1 cellular context compared by ENCODE assay signal in genomic region chr6:3135668-3136297, GRCh38.
TF ChIP-seq lines count a peak whose summit lies in the region.

No MANE protein-coding gene starts in this region.

TF ChIP-seq in HepG2, 621 proteins besides CTCF, POLR2A, EP300 and RAD21 (continued from another document and continues in another):
- 0 out of 2 replicates have a peak, but pooled peaks have one; percentile 27 for TF ChIP-seq RERE (CRISPR knock-in tag; IDR thresholded peaks at IDR 0.05; ENCODE audit: low read depth)
- peak; percentile 81 for TF ChIP-seq FOXA1 (IDR thresholded peaks at IDR 0.05)
- TF ChIP-seq FOXA1 (CRISPR knock-in tag; IDR thresholded peaks at IDR 0.05) = peak; percentile 77
- peak; percentile 93 for TF ChIP-seq ZNF329 (CRISPR knock-in tag; IDR thresholded peaks at IDR 0.05; ENCODE audit: low read depth)
- TF ChIP-seq RNF219 (CRISPR knock-in tag; IDR thresholded peaks at IDR 0.05) = 0 out of 2 replicates have a peak, but pooled peaks have one; percentile 50
- TF ChIP-seq ZNF33A (CRISPR knock-in tag; IDR thresholded peaks at IDR 0.05; ENCODE audit: borderline replicate concordance) = no peak
- no peak for TF ChIP-seq ZNF646 (CRISPR knock-in tag; IDR thresholded peaks at IDR 0.05)
- no peak for TF ChIP-seq MTF1 (CRISPR knock-in tag; IDR thresholded peaks at IDR 0.05)
- no peak for TF ChIP-seq ZNF232 (CRISPR knock-in tag; IDR thresholded peaks at IDR 0.05; ENCODE audit: borderline replicate concordance)
- no peak for TF ChIP-seq ATM (IDR thresholded peaks at IDR 0.05; ENCODE audit: borderline replicate concordance)
- no peak for TF ChIP-seq PHB2 (IDR thresholded peaks at IDR 0.05; ENCODE audit: partially characterized antibody)
- TF ChIP-seq MTERF4 (CRISPR knock-in tag; IDR thresholded peaks at IDR 0.05) = no peak
- peak; percentile 78; the same call in 1 of the 2 replicates for TF ChIP-seq THRA (CRISPR knock-in tag; IDR thresholded peaks at IDR 0.05; ENCODE audit: borderline replicate concordance)
- TF ChIP-seq ZNF430 (CRISPR knock-in tag; IDR thresholded peaks at IDR 0.05) = no peak
- no peak for TF ChIP-seq RELA (CRISPR knock-in tag; IDR thresholded peaks at IDR 0.05)
- no peak for TF ChIP-seq ZNF841 (CRISPR knock-in tag; IDR thresholded peaks at IDR 0.05; ENCODE audit: borderline replicate concordance)
- 0 out of 2 replicates have a peak, but pooled peaks have one; percentile 62 for TF ChIP-seq ERF (CRISPR knock-in tag; IDR thresholded peaks at IDR 0.05)
- no peak for TF ChIP-seq ZNF766 (CRISPR knock-in tag; IDR thresholded peaks at IDR 0.05; ENCODE audit: borderline replicate concordance)
- TF ChIP-seq HINFP (CRISPR knock-in tag; IDR thresholded peaks at IDR 0.05; ENCODE audit: low read depth) = 0 out of 2 replicates have a peak, but pooled peaks have one; percentile 3
- TF ChIP-seq MIXL1 (CRISPR knock-in tag; IDR thresholded peaks at IDR 0.05) = peak; percentile 64; the same call in 1 of the 2 replicates
- TF ChIP-seq MXD1 (CRISPR knock-in tag; IDR thresholded peaks at IDR 0.05) = no peak
- TF ChIP-seq ZNF574 (CRISPR knock-in tag; IDR thresholded peaks at IDR 0.05) = no peak; the same call in 1 of the 2 replicates
- TF ChIP-seq ZNF567 (CRISPR knock-in tag; IDR thresholded peaks at IDR 0.05; ENCODE audit: borderline replicate concordance) = no peak
- no peak for TF ChIP-seq LBX2 (CRISPR knock-in tag; IDR thresholded peaks at IDR 0.05; ENCODE audit: borderline replicate concordance)
- TF ChIP-seq RARA (CRISPR knock-in tag; IDR thresholded peaks at IDR 0.05) = peak; percentile 70
- TF ChIP-seq SNAPC5 (CRISPR knock-in tag; IDR thresholded peaks at IDR 0.05; ENCODE audit: borderline replicate concordance) = no peak
- TF ChIP-seq ZIK1 (CRISPR knock-in tag; IDR thresholded peaks at IDR 0.05; ENCODE audit: borderline replicate concordance, low read depth) = no peak
- no peak for TF ChIP-seq FOXM1 (CRISPR knock-in tag; IDR thresholded peaks at IDR 0.05)
- TF ChIP-seq ZNF549 (CRISPR knock-in tag; IDR thresholded peaks at IDR 0.05) = no peak
- no peak for TF ChIP-seq E2F1 (CRISPR knock-in tag; IDR thresholded peaks at IDR 0.05)
- TF ChIP-seq GATAD1 (CRISPR knock-in tag; IDR thresholded peaks at IDR 0.05) = 0 out of 2 replicates have a peak, but pooled peaks have one; percentile 40
- no peak for TF ChIP-seq MATR3 (CRISPR knock-in tag; IDR thresholded peaks at IDR 0.05)
- TF ChIP-seq MEF2D (CRISPR knock-in tag; IDR thresholded peaks at IDR 0.05) = peak; percentile 60; the same call in 1 of the 2 replicates
